In the genomic region with DNA sequence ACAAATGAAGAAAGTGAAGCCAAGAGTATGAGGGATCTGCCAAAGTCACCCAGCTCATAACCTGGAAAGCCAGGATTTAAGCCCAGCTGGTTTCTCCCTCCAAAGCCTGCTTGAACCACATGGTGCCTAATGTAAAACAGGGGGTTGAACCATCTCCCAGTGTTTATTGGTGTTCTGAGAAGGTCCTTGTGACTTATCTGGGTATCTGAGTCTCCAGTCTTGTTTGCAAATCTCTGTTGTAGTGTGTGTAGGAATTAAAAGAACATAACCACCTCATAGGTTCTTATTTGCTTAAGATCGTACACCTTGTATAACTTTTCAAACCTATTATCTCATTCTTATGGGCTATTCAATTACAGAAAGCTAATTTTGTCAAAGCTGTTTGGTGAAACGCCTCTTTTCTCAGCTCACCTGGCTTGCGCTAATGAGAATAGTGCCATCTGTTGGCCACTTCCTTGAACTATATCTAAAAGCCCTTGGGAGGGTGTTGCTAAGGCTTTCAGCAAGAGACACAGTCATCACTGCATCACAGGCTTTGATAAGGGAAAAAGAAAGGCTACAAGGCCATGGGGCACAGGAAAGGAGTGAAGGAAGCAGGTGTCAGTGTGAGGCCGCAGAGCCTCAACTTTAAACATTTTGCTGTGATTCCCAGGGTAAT, we compare ENCODE assay signal across 8 cellular contexts. TPM values are rescaled to one million over a fixed set of nuclear protein-coding genes. Genes with fewer than 3 reads are reported as not detected.
DNase-seq lines count a peak whose midpoint lies in the region; ATAC-seq and TF ChIP-seq lines count a peak whose summit lies in the region.

No MANE protein-coding gene starts in this region.

- no peaks in the 10 kb centered on the region for H3K9me3 Mint-ChIP-seq in activated CD4-positive, alpha-beta memory T cell treated with anti-CD3 and anti-CD28 coated beads, Interleukin-2, amount 10 ng/mL, durations not matched to agents 7 days and 5 days

- peaks cover 9% of the 10 kb centered on the region for H3K4me1 Mint-ChIP-seq in activated CD4-positive, alpha-beta memory T cell treated with anti-CD3 and anti-CD28 coated beads, Interleukin-2, amount 10 ng/mL, durations not matched to agents 7 days and 5 days

- DNase-seq in Caki2 (ENCODE audit: low read depth) (peak; percentile 64), NCI-H345 (lab: John Stamatoyannopoulos, UW) (peak; percentile 69), fibroblast of mammary gland (ENCODE audit: low read depth) (peak; percentile 71), neuronal stem cell (ENCODE audit: low spot score) (peak; percentile 29), 8988T (no peak)
- DNase-seq in activated CD4-positive, alpha-beta memory T cell treated with anti-CD3 and anti-CD28 coated beads, Interleukin-2, amount 10 ng/mL, durations not matched to agents 7 days and 5 days, result peak; percentile 38

- no peak overlapping the region for H2AK5ac ChIP-seq in neuronal stem cell (ENCODE audit: low read depth, low read length)

- peak; percentile 71 for TF ChIP-seq CTCF in fibroblast of mammary gland (conservative IDR thresholded peaks at IDR 0.05; ENCODE audit: control insufficient read depth, insufficient read depth, low read depth, low read length)

- ATAC-seq in GM19035 (IDR thresholded peaks at IDR 0.05; ENCODE audit: unreplicated experiment) (peak; percentile 83), HG03135 (IDR thresholded peaks at IDR 0.05; ENCODE audit: unreplicated experiment) (peak; percentile 98)

- no peak overlapping the region for H3K4me3 ChIP-seq in fibroblast of mammary gland (ENCODE audit: control insufficient read depth, low read depth, low read length)
- no peak overlapping the region for H3K4me3 ChIP-seq in neuronal stem cell (ENCODE audit: low read length in 2 of 2)

- H3K36me3 ChIP-seq in neuronal stem cell (replicated peaks in 1 of 2; ENCODE audit: control insufficient read depth in 2 of 2, insufficient read depth in 2 of 2, low read length in 2 of 2), result no peaks in the 10 kb centered on the region

- peaks cover 0 to 6% (median 0%) of the 10 kb centered on the region in 3 experiments for H3K27me3 ChIP-seq in neuronal stem cell (ENCODE audit: control insufficient read depth in 3 of 3, insufficient read depth in 3 of 3, low read depth in 1 of 3, low read length in 3 of 3)

- H3K27ac Mint-ChIP-seq in activated CD4-positive, alpha-beta memory T cell treated with anti-CD3 and anti-CD28 coated beads, Interleukin-2, amount 10 ng/mL, durations not matched to agents 7 days and 5 days, result no peak overlapping the region

- no peak overlapping the region for H4K91ac ChIP-seq in neuronal stem cell (ENCODE audit: low read depth, low read length, poor library complexity)

- H3K4ac ChIP-seq in neuronal stem cell (ENCODE audit: low read length), result no peak overlapping the region

- no peaks in the 10 kb centered on the region for H3K9me3 ChIP-seq in neuronal stem cell (replicated peaks in 1 of 2; ENCODE audit: control insufficient read depth in 2 of 2, insufficient read depth in 1 of 2, low read depth in 1 of 2, low read length in 2 of 2)

- POLR2A ChIA-PET in activated CD4-positive, alpha-beta memory T cell treated with anti-CD3 and anti-CD28 coated beads, Interleukin-2, amount 10 ng/mL, durations not matched to agents 7 days and 5 days (lab: Charles Lee), result interaction anchor here (0.9 kb wide), 1 partner anchor 34 kb away, joined by 3 read pairs; the partner anchor contains the start of gene RTL8A

- H2BK5ac ChIP-seq in neuronal stem cell (ENCODE audit: low read length), result no peak overlapping the region

- H3K23ac ChIP-seq in neuronal stem cell (ENCODE audit: low read depth, low read length, poor library complexity), result no peak overlapping the region

- H2BK120ac ChIP-seq in neuronal stem cell (ENCODE audit: low read depth, low read length), result no peak overlapping the region

- no peak overlapping the region for H2BK15ac ChIP-seq in neuronal stem cell (ENCODE audit: low read length)

- no peak overlapping the region for H3K27ac ChIP-seq in neuronal stem cell (replicated peaks; ENCODE audit: low read length)

- no peak overlapping the region for H4K8ac ChIP-seq in neuronal stem cell (ENCODE audit: low read depth, low read length)

- no peaks in the 10 kb centered on the region for H3K4me1 ChIP-seq in neuronal stem cell (ENCODE audit: control insufficient read depth in 2 of 2, insufficient read depth in 1 of 2, low read depth in 1 of 2, low read length in 2 of 2)

- no peak overlapping the region for H2BK12ac ChIP-seq in neuronal stem cell (ENCODE audit: low read length)

- WGBS in neuronal stem cell (ENCODE audit: extremely low coverage in 2 of 2, insufficient read length in 2 of 2, insufficient replicate concordance in 1 of 2), 2 donors, result no CpG with 5 or more reads among the region's 4 CpGs

- in situ Hi-C loops in Caki2 (cut with HindIII; ENCODE audit: low pct_unique_long_range_greater_than_20kb, low sequenced_read_pairs), result no loop called here

- H3K18ac ChIP-seq in neuronal stem cell (ENCODE audit: low read length), result no peak overlapping the region

- H3K27me3 Mint-ChIP-seq in activated CD4-positive, alpha-beta memory T cell treated with anti-CD3 and anti-CD28 coated beads, Interleukin-2, amount 10 ng/mL, durations not matched to agents 7 days and 5 days, result peaks cover 3% of the 10 kb centered on the region

- H3K4me2 ChIP-seq in neuronal stem cell (ENCODE audit: insufficient read depth, low read length, poor library complexity, severe bottlenecking), result no peak overlapping the region

- CTCF ChIA-PET in activated CD4-positive, alpha-beta memory T cell treated with anti-CD3 and anti-CD28 coated beads, Interleukin-2, amount 10 ng/mL, durations not matched to agents 7 days and 5 days (lab: Charles Lee), result interaction anchor here (0.6 to 2.3 kb wide), 10 partner anchors 9 to 122 kb away, joined by 3 to 6 read pairs (median 4); partner anchors contain the start of gene RTL8A

- no peak overlapping the region for H2AFZ ChIP-seq in neuronal stem cell (ENCODE audit: low read length)

- H3K9ac ChIP-seq in neuronal stem cell (ENCODE audit: low read depth, low read length, poor library complexity), result no peak overlapping the region

- H3K79me1 ChIP-seq in neuronal stem cell (ENCODE audit: low read depth, low read length), result no peaks in the 10 kb centered on the region

- H3K14ac ChIP-seq in neuronal stem cell (ENCODE audit: low read length), result no peak overlapping the region

- no peak overlapping the region for H3K4me3 Mint-ChIP-seq in activated CD4-positive, alpha-beta memory T cell treated with anti-CD3 and anti-CD28 coated beads, Interleukin-2, amount 10 ng/mL, durations not matched to agents 7 days and 5 days

- no peaks in the 10 kb centered on the region for H3K36me3 Mint-ChIP-seq in activated CD4-positive, alpha-beta memory T cell treated with anti-CD3 and anti-CD28 coated beads, Interleukin-2, amount 10 ng/mL, durations not matched to agents 7 days and 5 days (ENCODE audit: low read depth)

RNA-seq across cellular contexts. Expression of gene SMIM10L2B, which starts 12.2 kb away (rescaled TPM):
- 2.1 and 3.5 TPM in 2 replicates for total RNA-seq in Caki2 (2014; rRNA removed; shearing (Covaris generic); ENCODE audit: low replicate concordance)
- under 1 TPM in 1 of 2 experiments, not detected in 1; 0.15 TPM for total RNA-seq in activated CD4-positive, alpha-beta memory T cell treated with anti-CD3 and anti-CD28 coated beads, Interleukin-2, amount 10 ng/mL, durations not matched to agents 7 days and 5 days
- polyA plus RNA-seq in neuronal stem cell (2013, experiment 1 of 2), result 2.8 TPM
- polyA plus RNA-seq in neuronal stem cell (2013, experiment 2 of 2), result 2.8 TPM

RNA-seq across cellular contexts. Expression of gene ETDB, which starts 34.0 kb away (rescaled TPM):
- total RNA-seq in Caki2 (2014; rRNA removed; shearing (Covaris generic); ENCODE audit: low replicate concordance), result not detected in 2 replicates
- not detected for total RNA-seq in activated CD4-positive, alpha-beta memory T cell treated with anti-CD3 and anti-CD28 coated beads, Interleukin-2, amount 10 ng/mL, durations not matched to agents 7 days and 5 days
- polyA plus RNA-seq in neuronal stem cell (2013, experiment 1 of 2), result not detected
- polyA plus RNA-seq in neuronal stem cell (2013, experiment 2 of 2), result 0.06 TPM

RNA-seq across cellular contexts. Expression of gene RTL8A, which starts 34.4 kb away (rescaled TPM):
- total RNA-seq in Caki2 (2014; rRNA removed; shearing (Covaris generic); ENCODE audit: low replicate concordance), result 2.1 TPM in 1 of 2 replicates, not detected in the other
- 10 to 100 TPM; 14.2 to 15.3 TPM for total RNA-seq in activated CD4-positive, alpha-beta memory T cell treated with anti-CD3 and anti-CD28 coated beads, Interleukin-2, amount 10 ng/mL, durations not matched to agents 7 days and 5 days
- polyA plus RNA-seq in neuronal stem cell (2013, experiment 1 of 2), result 113 TPM
- 117 TPM for polyA plus RNA-seq in neuronal stem cell (2013, experiment 2 of 2)

RNA-seq across cellular contexts. Expression of gene RTL8C, which starts 54.2 kb away (rescaled TPM):
- total RNA-seq in Caki2 (2014; rRNA removed; shearing (Covaris generic); ENCODE audit: low replicate concordance), result 43.8 and 45.1 TPM in 2 replicates
- 10 to 100 TPM; 29.7 TPM for total RNA-seq in activated CD4-positive, alpha-beta memory T cell treated with anti-CD3 and anti-CD28 coated beads, Interleukin-2, amount 10 ng/mL, durations not matched to agents 7 days and 5 days
- 124 TPM for polyA plus RNA-seq in neuronal stem cell (2013, experiment 1 of 2)
- 123 TPM for polyA plus RNA-seq in neuronal stem cell (2013, experiment 2 of 2)
